1 cellular context compared by ENCODE assay signal in genomic region chr16:57371494-57372371, GRCh38.
A peak's percentile ranks its signal among the peaks of the same experiment; 100 is the strongest.
TF ChIP-seq lines count a peak whose summit lies in the region.

No MANE protein-coding gene starts in this region.

TF ChIP-seq in neural cell, 6 proteins besides CTCF, POLR2A, EP300 and RAD21 (continued from another document):
- TF ChIP-seq REST (IDR thresholded peaks at IDR 0.05; ENCODE audit: borderline replicate concordance) = peak; percentile 32
